In the genomic region with DNA sequence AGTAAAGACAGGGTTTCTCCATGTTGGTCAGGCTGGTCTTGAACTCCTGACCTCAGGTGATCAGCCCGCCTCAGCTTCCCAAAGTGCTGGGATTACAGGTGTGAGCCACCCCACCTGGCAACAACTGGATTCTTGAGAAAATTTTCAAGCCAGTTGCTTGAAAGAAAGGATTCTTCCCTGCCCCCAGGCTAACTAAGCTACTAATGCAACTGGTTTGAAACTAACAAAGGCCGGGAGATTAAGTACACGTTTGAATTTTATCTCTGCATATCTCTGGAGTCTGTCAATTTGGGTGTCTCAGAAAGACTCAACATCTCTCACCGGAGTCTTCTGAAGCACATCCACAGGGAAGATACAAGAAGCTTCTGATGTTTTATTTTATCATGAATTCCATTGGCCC, we compare ENCODE assay signal across 17 cellular contexts. TPM values are rescaled to one million over a fixed set of nuclear protein-coding genes. Genes with fewer than 3 reads are reported as not detected.
DNase-seq lines count a peak whose midpoint lies in the region; ATAC-seq and TF ChIP-seq lines count a peak whose summit lies in the region.
"Had no signal": no experiment of that assay in that cellular context is flagged by ENCODE, and none has a peak within 500 bp of the region (broad histone marks: within the 10 kb centered on the region; RNA-seq: fewer than 3 reads in every experiment).

No MANE protein-coding gene starts in this region.

- CTCF ChIA-PET in activated CD8-positive, alpha-beta memory T cell treated with anti-CD3 and anti-CD28 coated beads, Interleukin-2, amount 10 ng/mL, durations not matched to agents 7 days and 5 days (lab: Charles Lee), result interaction anchor here (2.7 kb wide), 1 partner anchor 32 kb away, joined by 8 read pairs; no protein-coding TSS in a partner anchor

- H3K9me3 ChIP-seq in endodermal cell (ENCODE audit: control insufficient read depth, low read length), result no peaks in the 10 kb centered on the region
- no peaks in the 10 kb centered on the region for H3K9me3 ChIP-seq in right cardiac atrium (ENCODE audit: control insufficient read depth, low read length)

- no peak overlapping the region for H3K9ac ChIP-seq in endodermal cell (ENCODE audit: extremely low read depth, low read length, poor library complexity, severe bottlenecking)
- H3K9ac ChIP-seq: BLaER1 treated with 17β-estradiol and CSF1 and Interleukin-3, amounts not matched to agents 10 nM and 100 nM; GM23248 had no signal

- 0 out of 2 replicates have a peak overlapping the region, but pooled peaks have one; percentile 5 for H3K27ac ChIP-seq in GM23338 (ENCODE audit: low read depth)
- H3K27ac ChIP-seq in endodermal cell (ENCODE audit: low read depth, low read length), result no peak overlapping the region
- H3K27ac ChIP-seq in right cardiac atrium (ENCODE audit: low read length), result no peak overlapping the region
- H3K27ac ChIP-seq: BLaER1 treated with 17β-estradiol and CSF1 and Interleukin-3, amounts not matched to agents 10 nM and 100 nM; GM23248 had no signal

- no peak for ATAC-seq in activated CD8-positive, alpha-beta memory T cell treated with anti-CD3 and anti-CD28 coated beads, Interleukin-2, amount 10 ng/mL, durations not matched to agents 7 days and 5 days
- ATAC-seq in GM23338 (no peak), HG03025 (IDR thresholded peaks at IDR 0.05; ENCODE audit: low FRiP score, unreplicated experiment) (no peak), right cardiac atrium (no peak)
- no peak for ATAC-seq in stimulated activated memory B cell treated with anti-CD40 and anti-IgM and Interleukin-4, amounts not matched to agents 10 μg/mL and 1 μg/mL and 100 μg/mL, for 72 hours
- no peak for ATAC-seq in naive thymus-derived CD8-positive, alpha-beta T cell
- ATAC-seq: CD8-positive, alpha-beta T cell; HCT116 had no signal

- H3K4me3 ChIP-seq in GM23338, result no peak overlapping the region
- H3K4me3 ChIP-seq in endodermal cell (ENCODE audit: low read length), result no peak overlapping the region
- H3K4me3 ChIP-seq in right cardiac atrium (ENCODE audit: low read length), result no peak overlapping the region
- H3K4me3 ChIP-seq: BLaER1 treated with 17β-estradiol and CSF1 and Interleukin-3, amounts not matched to agents 10 nM and 100 nM; GM23248 had no signal

- TF ChIP-seq CTCF in GM23338 (conservative IDR thresholded peaks at IDR 0.05; ENCODE audit: low read depth in 2 of 2), result no peak
- no peak for TF ChIP-seq CTCF in endodermal cell (conservative IDR thresholded peaks at IDR 0.05)

- H2AFZ ChIP-seq in GM23338, result no peak overlapping the region
- H2AFZ ChIP-seq: GM23248 had no signal

- POLR2A ChIA-PET in naive thymus-derived CD8-positive, alpha-beta T cell (lab: Charles Lee), result interaction anchor here (1.0 kb wide), 1 partner anchor 11 kb away, joined by 3 read pairs; no protein-coding TSS in a partner anchor

- no peaks in the 10 kb centered on the region for H3K36me3 Mint-ChIP-seq in activated CD8-positive, alpha-beta memory T cell treated with anti-CD3 and anti-CD28 coated beads, Interleukin-2, amount 10 ng/mL, durations not matched to agents 7 days and 5 days
- H3K36me3 Mint-ChIP-seq in GM23338 (ENCODE audit: low read depth) (no peaks in the 10 kb centered on the region), endodermal cell (ENCODE audit: low read depth) (no peaks in the 10 kb centered on the region)
- no peaks in the 10 kb centered on the region for H3K36me3 Mint-ChIP-seq in stimulated activated memory B cell treated with anti-CD40 and anti-IgM and Interleukin-4, amounts not matched to agents 10 μg/mL and 1 μg/mL and 100 μg/mL, for 72 hours
- H3K36me3 Mint-ChIP-seq in naive thymus-derived CD8-positive, alpha-beta T cell, result no peaks in the 10 kb centered on the region
- H3K36me3 Mint-ChIP-seq: CD8-positive, alpha-beta T cell had no signal

- intact Hi-C loops in right cardiac atrium (cut with DNase I), result no loop called here

- H3K9me2 ChIP-seq in GM23338 (ENCODE audit: insufficient read depth), result no peaks in the 10 kb centered on the region; the same call in 1 of the 2 replicates

- H3K27me3 ChIP-seq in GM23338 (ENCODE audit: insufficient read depth), result no peaks in the 10 kb centered on the region
- H3K27me3 ChIP-seq in endodermal cell (ENCODE audit: control insufficient read depth, insufficient read depth, low read length, poor library complexity, severe bottlenecking), result no peaks in the 10 kb centered on the region
- H3K27me3 ChIP-seq in right cardiac atrium (ENCODE audit: control insufficient read depth, insufficient read depth), result no peaks in the 10 kb centered on the region
- H3K27me3 ChIP-seq: BLaER1 treated with 17β-estradiol and CSF1 and Interleukin-3, amounts not matched to agents 10 nM and 100 nM had no signal

- H3K4me2 ChIP-seq in GM23338, result 0 out of 2 replicates have a peak overlapping the region, but pooled peaks have one; percentile 3
- H3K4me2 ChIP-seq: BLaER1 treated with 17β-estradiol and CSF1 and Interleukin-3, amounts not matched to agents 10 nM and 100 nM had no signal

- no peaks in the 10 kb centered on the region for H3K79me2 ChIP-seq in GM23338 (replicated peaks; ENCODE audit: insufficient read depth)

- H4K20me1 ChIP-seq in GM23338 (replicated peaks; ENCODE audit: insufficient read depth), result no peaks in the 10 kb centered on the region
- H4K20me1 ChIP-seq: BLaER1 treated with 17β-estradiol and CSF1 and Interleukin-3, amounts not matched to agents 10 nM and 100 nM had no signal

- no peak overlapping the region for H3K27ac Mint-ChIP-seq in activated CD8-positive, alpha-beta memory T cell treated with anti-CD3 and anti-CD28 coated beads, Interleukin-2, amount 10 ng/mL, durations not matched to agents 7 days and 5 days
- H3K27ac Mint-ChIP-seq in GM23338 (no peak overlapping the region), endodermal cell (no peak overlapping the region)
- peak overlapping the region; percentile 60 for H3K27ac Mint-ChIP-seq in stimulated activated memory B cell treated with anti-CD40 and anti-IgM and Interleukin-4, amounts not matched to agents 10 μg/mL and 1 μg/mL and 100 μg/mL, for 72 hours
- peak overlapping the region in 3 of 10 donors; percentile 39 to 52 (median 41) for H3K27ac Mint-ChIP-seq in naive thymus-derived CD8-positive, alpha-beta T cell
- H3K27ac Mint-ChIP-seq: CD8-positive, alpha-beta T cell; HFFc6 had no signal

- peaks cover 4% of the 10 kb centered on the region for H3K27me3 Mint-ChIP-seq in activated CD8-positive, alpha-beta memory T cell treated with anti-CD3 and anti-CD28 coated beads, Interleukin-2, amount 10 ng/mL, durations not matched to agents 7 days and 5 days
- H3K27me3 Mint-ChIP-seq in GM23338 (ENCODE audit: insufficient read depth, low read depth, poor library complexity), result peaks cover 2% of the 10 kb centered on the region
- no peaks in the 10 kb centered on the region for H3K27me3 Mint-ChIP-seq in endodermal cell (ENCODE audit: insufficient read depth)
- H3K27me3 Mint-ChIP-seq in stimulated activated memory B cell treated with anti-CD40 and anti-IgM and Interleukin-4, amounts not matched to agents 10 μg/mL and 1 μg/mL and 100 μg/mL, for 72 hours, result no peaks in the 10 kb centered on the region
- H3K27me3 Mint-ChIP-seq in naive thymus-derived CD8-positive, alpha-beta T cell, result no peaks in the 10 kb centered on the region

- H3F3A ChIP-seq in GM23338 (replicated peaks; ENCODE audit: low read depth), result no peaks in the 10 kb centered on the region

- H3K4me1 ChIP-seq in GM23338 (ENCODE audit: insufficient read depth) (peaks cover 45% of the 10 kb centered on the region), endodermal cell (ENCODE audit: control insufficient read depth, insufficient read depth, low read length) (peaks cover 17% of the 10 kb centered on the region), right cardiac atrium (ENCODE audit: control insufficient read depth, insufficient read depth, low read length) (no peaks in the 10 kb centered on the region)

- 64 to 86% methylated on average over 3 to 4 of the region's 4 CpGs for WGBS in endodermal cell (ENCODE audit: insufficient coverage in 1 of 2, insufficient read length in 1 of 2), 2 experiments
- 83% methylated on average over 4 of the region's 4 CpGs for WGBS in right cardiac atrium

- peaks cover 5% of the 10 kb centered on the region for H3K4me1 Mint-ChIP-seq in activated CD8-positive, alpha-beta memory T cell treated with anti-CD3 and anti-CD28 coated beads, Interleukin-2, amount 10 ng/mL, durations not matched to agents 7 days and 5 days
- peaks cover 30% of the 10 kb centered on the region for H3K4me1 Mint-ChIP-seq in GM23338
- H3K4me1 Mint-ChIP-seq in endodermal cell, result peaks cover 23% of the 10 kb centered on the region
- H3K4me1 Mint-ChIP-seq in stimulated activated memory B cell treated with anti-CD40 and anti-IgM and Interleukin-4, amounts not matched to agents 10 μg/mL and 1 μg/mL and 100 μg/mL, for 72 hours, result peaks cover 47% of the 10 kb centered on the region
- H3K4me1 Mint-ChIP-seq in naive thymus-derived CD8-positive, alpha-beta T cell, result peaks cover 13 to 54% (median 32%) of the 10 kb centered on the region in 4 donors

- H3K36me3 ChIP-seq in GM23338 (ENCODE audit: insufficient read depth) (no peaks in the 10 kb centered on the region), endodermal cell (ENCODE audit: control insufficient read depth, insufficient read depth, low read length) (no peaks in the 10 kb centered on the region)
- H3K36me3 ChIP-seq: BLaER1 treated with 17β-estradiol and CSF1 and Interleukin-3, amounts not matched to agents 10 nM and 100 nM had no signal

- no peak overlapping the region for H3K4me3 Mint-ChIP-seq in activated CD8-positive, alpha-beta memory T cell treated with anti-CD3 and anti-CD28 coated beads, Interleukin-2, amount 10 ng/mL, durations not matched to agents 7 days and 5 days
- H3K4me3 Mint-ChIP-seq in GM23338 (no peak overlapping the region), endodermal cell (no peak overlapping the region)
- H3K4me3 Mint-ChIP-seq in stimulated activated memory B cell treated with anti-CD40 and anti-IgM and Interleukin-4, amounts not matched to agents 10 μg/mL and 1 μg/mL and 100 μg/mL, for 72 hours, result no peak overlapping the region
- H3K4me3 Mint-ChIP-seq in naive thymus-derived CD8-positive, alpha-beta T cell, result no peak overlapping the region
- H3K4me3 Mint-ChIP-seq: CD8-positive, alpha-beta T cell; HFFc6 had no signal

- DNase-seq in activated CD8-positive, alpha-beta memory T cell treated with anti-CD3 and anti-CD28 coated beads, Interleukin-2, amount 10 ng/mL, durations not matched to agents 7 days and 5 days, result peak; percentile 1
- DNase-seq in activated CD8-positive, alpha-beta memory T cell treated with anti-CD3 and anti-CD28 coated beads, Interleukin-2, amount 50 U/mL, for 4 hours, result no peak
- DNase-seq in GM23338 (ENCODE audit: low spot score) (no peak), endodermal cell (peak; percentile 45), right cardiac atrium (no peak)
- no peak for DNase-seq in naive thymus-derived CD8-positive, alpha-beta T cell
- DNase-seq: 8988T; Calu3; CD8-positive, alpha-beta T cell; DND-41; GDM1; GM23248; HFFc6 had no signal

- no peaks in the 10 kb centered on the region for H3K9me3 Mint-ChIP-seq in activated CD8-positive, alpha-beta memory T cell treated with anti-CD3 and anti-CD28 coated beads, Interleukin-2, amount 10 ng/mL, durations not matched to agents 7 days and 5 days (ENCODE audit: low read depth)
- H3K9me3 Mint-ChIP-seq in GM23338 (no peaks in the 10 kb centered on the region), endodermal cell (no peaks in the 10 kb centered on the region)
- H3K9me3 Mint-ChIP-seq in stimulated activated memory B cell treated with anti-CD40 and anti-IgM and Interleukin-4, amounts not matched to agents 10 μg/mL and 1 μg/mL and 100 μg/mL, for 72 hours, result peaks cover 3% of the 10 kb centered on the region
- H3K9me3 Mint-ChIP-seq in naive thymus-derived CD8-positive, alpha-beta T cell, result no peaks in the 10 kb centered on the region
- H3K9me3 Mint-ChIP-seq: CD8-positive, alpha-beta T cell; HFFc6 had no signal

RNA-seq across cellular contexts. Expression of gene ETS1, which starts 10.7 kb away (rescaled TPM):
- total RNA-seq in activated CD8-positive, alpha-beta memory T cell treated with anti-CD3 and anti-CD28 coated beads, Interleukin-2, amount 10 ng/mL, durations not matched to agents 7 days and 5 days, result 100 to 1,000 TPM; 408 to 671 TPM
- total RNA-seq in GM23338 (2014; rRNA removed; shearing (Covaris generic)), result 49.0 and 52.6 TPM in 2 replicates
- 25.2 and 25.6 TPM in 2 replicates for polyA plus RNA-seq in GM23338 (2016; fragmentation: Nextera tagmentation; extraction: Ambion mirVana)
- total RNA-seq in endodermal cell, result 10 to 100 TPM; 34.3 to 36.4 TPM
- polyA plus RNA-seq in endodermal cell (2013, experiment 1 of 2), result 24.1 TPM
- 23.3 TPM for polyA plus RNA-seq in endodermal cell (2013, experiment 2 of 2)
- 10 to 100 TPM; 38.3 to 60.6 (median 55.3) TPM for total RNA-seq in right cardiac atrium
- 24.5 TPM for polyA plus RNA-seq in right cardiac atrium
- total RNA-seq in naive thymus-derived CD8-positive, alpha-beta T cell, result 100 to 1,000 TPM; 925 to 962 TPM
- 100 to 1,000 TPM; 407 to 433 (median 430) TPM for polyA plus RNA-seq in naive thymus-derived CD8-positive, alpha-beta T cell

Comparison
In these comparisons a context has a peak if more than half of its experiments do, and no peak if none do; other contexts are left out.
1. DNase-seq: peak in activated CD8-positive, alpha-beta memory T cell treated with anti-CD3 and anti-CD28 coated beads, Interleukin-2, amount 10 ng/mL, durations not matched to agents 7 days and 5 days (single experiment) and endodermal cell (single experiment); none in activated CD8-positive, alpha-beta memory T cell treated with anti-CD3 and anti-CD28 coated beads, Interleukin-2, amount 50 U/mL, for 4 hours (single experiment), GM23338 (single experiment), right cardiac atrium (0 of 3) and naive thymus-derived CD8-positive, alpha-beta T cell (0 of 10).